8 cellular contexts compared by ENCODE assay signal in the genomic region with DNA sequence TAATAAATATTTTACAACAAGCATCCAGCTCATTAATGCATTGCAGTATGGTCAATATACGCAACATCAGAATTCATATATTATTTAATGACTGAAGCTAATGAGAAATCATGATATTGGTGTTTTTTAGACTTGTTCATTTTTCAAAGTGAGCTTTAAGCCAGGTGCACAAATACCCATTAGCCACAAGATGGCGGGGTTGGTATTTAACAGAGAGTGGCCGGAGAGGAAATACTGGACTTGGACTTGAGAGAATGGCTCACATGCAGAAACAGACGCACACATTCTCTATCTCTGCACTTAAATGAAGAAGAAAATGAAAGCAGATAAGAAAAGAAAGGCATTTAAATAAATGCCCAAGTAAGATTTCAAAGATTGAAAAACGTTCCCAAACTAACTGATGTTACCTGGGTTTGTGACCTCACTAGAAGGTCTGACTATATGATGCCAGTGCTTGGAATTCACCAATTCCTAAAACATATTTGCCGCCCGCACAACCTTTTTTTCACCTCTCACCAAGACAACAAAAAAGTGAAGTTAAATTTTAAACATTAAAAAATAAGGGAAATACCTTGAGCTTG. TPM values are rescaled to one million over a fixed set of nuclear protein-coding genes. Genes with fewer than 3 reads are reported as not detected.
A peak's percentile ranks its signal among the peaks of the same experiment; 100 is the strongest.
DNase-seq lines count a peak whose midpoint lies in the region; ATAC-seq and TF ChIP-seq lines count a peak whose summit lies in the region.

No MANE protein-coding gene starts in this region.

- no peaks in the 10 kb centered on the region for H4K20me1 ChIP-seq in HCT116 (ENCODE audit: insufficient read depth)

- CTCF ChIA-PET in HCT116 (lab: Charles Lee): interaction anchor here (0.6 to 3.3 kb wide), 11 partner anchors 9 to 1140 kb away, joined by 3 to 31 read pairs (median 5); no protein-coding TSS in a partner anchor

- H3K9me3 Mint-ChIP-seq in neural crest cell: no peaks in the 10 kb centered on the region
- H3K9me3 Mint-ChIP-seq in activated T-helper 1 cell treated with anti-CD3 and anti-CD28 coated beads, Interleukin-12 subunit alpha, Interleukin-12 subunit beta, Interleukin-2, Interleukin-4 antibody, amounts not matched to agents 30 ng/mL and 10 ng/mL and 1 ng/mL, durations not matched to agents 14 hours and 24 hours and 36 hours: no peaks in the 10 kb centered on the region

- no peak overlapping the region for H3K9ac ChIP-seq in HCT116 (ENCODE audit: low read length)

- H2AFZ ChIP-seq in HCT116 (ENCODE audit: low read depth, low read length, poor library complexity, severe bottlenecking): no peak overlapping the region

- POLR2A ChIA-PET in HCT116 (lab: Charles Lee): no interaction called here

- no peak overlapping the region for H3K4me2 ChIP-seq in HCT116 (ENCODE audit: low read length)

- RAD21 ChIA-PET in HCT116 (lab: Charles Lee; ENCODE audit: low non-redundant PET in 1 of 2, low total read pairs in 2 of 2, uncharacterized antibody in 2 of 2, unreplicated experiment in 2 of 2): interaction anchor here (0.6 to 1.6 kb wide), 4 partner anchors 797 to 1395 kb away, joined by 3 to 4 read pairs (median 3); no protein-coding TSS in a partner anchor

- no peak for TF ChIP-seq POLR2A in HCT116 (IDR thresholded peaks at IDR 0.05; ENCODE audit: borderline replicate concordance, extremely low read depth, insufficient read depth, insufficient read length)

- H3K36me3 ChIP-seq in HCT116 (ENCODE audit: control insufficient read depth in 1 of 2, insufficient read depth in 2 of 2, low read length in 2 of 2): no peaks in the 10 kb centered on the region

- no TSS peak for BruUV-seq in HCT116 (replicated peaks; lab: Mats Ljungman, UMichigan)

- no peaks in the 10 kb centered on the region for H3K36me3 Mint-ChIP-seq in neural crest cell (ENCODE audit: low read depth)
- no peaks in the 10 kb centered on the region for H3K36me3 Mint-ChIP-seq in activated T-helper 1 cell treated with anti-CD3 and anti-CD28 coated beads, Interleukin-12 subunit alpha, Interleukin-12 subunit beta, Interleukin-2, Interleukin-4 antibody, amounts not matched to agents 30 ng/mL and 10 ng/mL and 1 ng/mL, durations not matched to agents 14 hours and 24 hours and 36 hours (ENCODE audit: low read depth)

- peak; percentile 45 to 80 (median 72); a peak in 5 of 6 replicates for TF ChIP-seq CTCF in HCT116 (IDR thresholded peaks at IDR 0.05 in 2 of 3, conservative IDR thresholded peaks at IDR 0.05 in 1 of 3; ENCODE audit: borderline replicate concordance in 1 of 3, insufficient read depth in 1 of 3, low read depth in 2 of 3, low read length in 2 of 3)
- peak; percentile 90 for TF ChIP-seq CTCF in neural crest cell (conservative IDR thresholded peaks at IDR 0.05)

- H3K9me2 ChIP-seq in HCT116 (ENCODE audit: insufficient read depth): no peaks in the 10 kb centered on the region

- ATAC-seq in HCT116: peak; percentile 67; the same call in 1 of the 2 replicates

- peaks cover 40% of the 10 kb centered on the region for H3K27me3 Mint-ChIP-seq in neural crest cell (ENCODE audit: low read depth)
- H3K27me3 Mint-ChIP-seq in activated T-helper 1 cell treated with anti-CD3 and anti-CD28 coated beads, Interleukin-12 subunit alpha, Interleukin-12 subunit beta, Interleukin-2, Interleukin-4 antibody, amounts not matched to agents 30 ng/mL and 10 ng/mL and 1 ng/mL, durations not matched to agents 14 hours and 24 hours and 36 hours (ENCODE audit: insufficient read depth): no peaks in the 10 kb centered on the region

- H3K4me1 ChIP-seq in HCT116 (ENCODE audit: control insufficient read depth in 1 of 2, insufficient read depth in 2 of 2, low read length in 2 of 2): no peaks in the 10 kb centered on the region

- peak; percentile 75 for TF ChIP-seq RAD21 in HCT116 (IDR thresholded peaks at IDR 0.05; ENCODE audit: low read depth)

- no peaks in the 10 kb centered on the region for H3K4me1 Mint-ChIP-seq in neural crest cell
- H3K4me1 Mint-ChIP-seq in activated T-helper 1 cell treated with anti-CD3 and anti-CD28 coated beads, Interleukin-12 subunit alpha, Interleukin-12 subunit beta, Interleukin-2, Interleukin-4 antibody, amounts not matched to agents 30 ng/mL and 10 ng/mL and 1 ng/mL, durations not matched to agents 14 hours and 24 hours and 36 hours (ENCODE audit: low read depth): no peaks in the 10 kb centered on the region

- no peaks in the 10 kb centered on the region for H3K79me2 ChIP-seq in HCT116 (ENCODE audit: insufficient read depth, low read length)

- no peak overlapping the region for H3K27ac Mint-ChIP-seq in neural crest cell (ENCODE audit: unreplicated experiment)
- H3K27ac Mint-ChIP-seq in activated T-helper 1 cell treated with anti-CD3 and anti-CD28 coated beads, Interleukin-12 subunit alpha, Interleukin-12 subunit beta, Interleukin-2, Interleukin-4 antibody, amounts not matched to agents 30 ng/mL and 10 ng/mL and 1 ng/mL, durations not matched to agents 14 hours and 24 hours and 36 hours: no peak overlapping the region

- H3K27ac ChIP-seq in HCT116 (ENCODE audit: low read depth, low read length): no peak overlapping the region

- H3K27me3 ChIP-seq in HCT116 (ENCODE audit: insufficient read depth, low read length): no peaks in the 10 kb centered on the region

- H3K9me3 ChIP-seq in HCT116 (ENCODE audit: control insufficient read depth in 1 of 2, insufficient read depth in 1 of 2, low read depth in 1 of 2, low read length in 2 of 2): no peaks in the 10 kb centered on the region

- intact Hi-C loops in HCT116 (cut with micrococcal nuclease): loop anchor here (1.0 to 2.0 kb wide), 3 partner anchors 798 to 1432 kb away; no protein-coding TSS in a partner anchor
- intact Hi-C loops in activated T-helper 1 cell treated with anti-CD3 and anti-CD28 coated beads, Interleukin-12 subunit alpha, Interleukin-12 subunit beta, Interleukin-2, Interleukin-4 antibody, amounts not matched to agents 30 ng/mL and 10 ng/mL and 1 ng/mL, durations not matched to agents 14 hours and 24 hours and 36 hours (cut with micrococcal nuclease): loop anchor here (1.0 kb wide), 1 partner anchor 1090 kb away; no protein-coding TSS in a partner anchor

- no peak overlapping the region for H3K4me3 ChIP-seq in HCT116 (replicated peaks in 1 of 2; ENCODE audit: low read depth in 1 of 2, low read length in 2 of 2)

- peak; percentile 63 for DNase-seq in A172 (ENCODE audit: low spot score)
- DNase-seq in GDM1 (lab: John Stamatoyannopoulos, UW): peak; percentile 33
- peak; percentile 31 for DNase-seq in HCT116 (ENCODE audit: low read depth, low spot score)
- peak; percentile 50 for DNase-seq in M059J (ENCODE audit: low read depth)
- DNase-seq in SW 1271 (lab: John Stamatoyannopoulos, UW): peak; percentile 37 to 74
- DNase-seq in fibroblast of peridontal ligament (ENCODE audit: extremely low read depth): peak; percentile 72
- DNase-seq in neural crest cell (ENCODE audit: low read depth, low spot score): peak; percentile 48
- DNase-seq in activated T-helper 1 cell treated with anti-CD3 and anti-CD28 coated beads, Interleukin-12 subunit alpha, Interleukin-12 subunit beta, Interleukin-2, Interleukin-4 antibody, amounts not matched to agents 30 ng/mL and 10 ng/mL and 1 ng/mL, durations not matched to agents 14 hours and 24 hours and 36 hours (ENCODE audit: low spot score): no peak

- H3K4me3 Mint-ChIP-seq in neural crest cell: no peak overlapping the region
- no peak overlapping the region for H3K4me3 Mint-ChIP-seq in activated T-helper 1 cell treated with anti-CD3 and anti-CD28 coated beads, Interleukin-12 subunit alpha, Interleukin-12 subunit beta, Interleukin-2, Interleukin-4 antibody, amounts not matched to agents 30 ng/mL and 10 ng/mL and 1 ng/mL, durations not matched to agents 14 hours and 24 hours and 36 hours

TF ChIP-seq in HCT116, 20 proteins besides CTCF, POLR2A, EP300 and RAD21 (continues in another document):
- no peak for TF ChIP-seq JUND (IDR thresholded peaks at IDR 0.05)
- TF ChIP-seq ZFX (IDR thresholded peaks at IDR 0.05): no peak
- no peak for TF ChIP-seq SIN3A (IDR thresholded peaks at IDR 0.05; ENCODE audit: low read depth)
- TF ChIP-seq TCF7L2 (IDR thresholded peaks at IDR 0.05; ENCODE audit: borderline replicate concordance, extremely low read depth, insufficient read depth, insufficient read length): no peak
- no peak for TF ChIP-seq MAX (IDR thresholded peaks at IDR 0.05)
- TF ChIP-seq EZH2phosphoT487 (IDR thresholded peaks at IDR 0.05; ENCODE audit: borderline replicate concordance): no peak
- TF ChIP-seq EGR1 (IDR thresholded peaks at IDR 0.05; ENCODE audit: low read depth): no peak
- TF ChIP-seq POLR2AphosphoS5 (IDR thresholded peaks at IDR 0.05; ENCODE audit: low read depth, low read length): no peak
- TF ChIP-seq SRF (IDR thresholded peaks at IDR 0.05; ENCODE audit: low read depth): no peak
- no peak for TF ChIP-seq FOSL1 (IDR thresholded peaks at IDR 0.05; ENCODE audit: low read depth)
- TF ChIP-seq ATF3 (IDR thresholded peaks at IDR 0.05): no peak

RNA-seq across cellular contexts. Expression of gene CRBN, which starts 21.2 kb away (rescaled TPM):
- total RNA-seq in A172 (2014; rRNA removed; shearing (Covaris generic)): 43.2 and 52.3 TPM in 2 replicates
- total RNA-seq in HCT116 (2021; ENCODE audit: unreplicated experiment) (29.1 TPM), neural crest cell (31.7 and 32.7 TPM in 2 replicates)
- polyA plus RNA-seq in HCT116 (2012): 13.9 and 18.5 TPM in 2 replicates
- 45.2 and 74.0 TPM in 2 replicates for total RNA-seq in M059J (2014; rRNA removed; shearing (Covaris generic))
- total RNA-seq in activated T-helper 1 cell treated with anti-CD3 and anti-CD28 coated beads, Interleukin-12 subunit alpha, Interleukin-12 subunit beta, Interleukin-2, Interleukin-4 antibody, amounts not matched to agents 30 ng/mL and 10 ng/mL and 1 ng/mL, durations not matched to agents 14 hours and 24 hours and 36 hours: 36.8 and 42.5 TPM in 2 replicates
